Comparison of ENCODE assay signal across 8 cellular contexts in genomic region chr18:46917108-46917807, GRCh38. TPM values are rescaled to one million over a fixed set of nuclear protein-coding genes. Genes with fewer than 3 reads are reported as not detected.
DNase-seq lines count a peak whose midpoint lies in the region; ATAC-seq and TF ChIP-seq lines count a peak whose summit lies in the region.

KATNAL2 (plus strand) TSS chr18:46917602; CDS start chr18:46946873, 29,271 bp downstream.
PIAS2 (minus strand) TSS chr18:46917507; CDS start chr18:46917345, 162 bp downstream.

- DNase-seq in HFF-Myc (ENCODE audit: extremely low read depth, low read depth) (no peak), NAMALWA (ENCODE audit: low spot score) (peak; percentile 86), T-cell (peak; percentile 42 to 78 (median 60)), amniotic epithelial cell (ENCODE audit: low read depth) (peak; percentile 42), left ventricle myocardium inferior (peak; percentile 80), prostate gland (ENCODE audit: low spot score) (peak; percentile 86), upper lobe of right lung (peak; percentile 90)

- TF ChIP-seq CTCF in HFF-Myc (IDR thresholded peaks at IDR 0.05; ENCODE audit: low read depth, low read length, missing control alignments) (no peak), left ventricle myocardium inferior (IDR thresholded peaks at IDR 0.05; ENCODE audit: borderline replicate concordance) (no peak), prostate gland (IDR thresholded peaks at IDR 0.05) (peak in 2 of 4 experiments; percentile 16 to 20), upper lobe of right lung (IDR thresholded peaks at IDR 0.05) (no peak)

- TF ChIP-seq POLR2A in GM10847 (IDR thresholded peaks at IDR 0.05; ENCODE audit: extremely low read depth, insufficient read length) (peak; percentile 94), prostate gland (IDR thresholded peaks at IDR 0.05) (peak; percentile 92)

- H3K36me3 ChIP-seq in left ventricle myocardium inferior = no peaks in the 10 kb centered on the region
- H3K36me3 ChIP-seq in prostate gland = no peaks in the 10 kb centered on the region
- no peaks in the 10 kb centered on the region for H3K36me3 ChIP-seq in upper lobe of right lung

- peak within 1 kb of the TSS; percentile 53 for H3K4me3 ChIP-seq in HFF-Myc (replicated peaks; ENCODE audit: low read depth, low read length)
- H3K4me3 ChIP-seq in left ventricle myocardium inferior = peak within 1 kb of the TSS; percentile 81
- peak within 1 kb of the TSS; percentile 88 to 92 for H3K4me3 ChIP-seq in prostate gland
- peak within 1 kb of the TSS; percentile 77 for H3K4me3 ChIP-seq in upper lobe of right lung

- H3K9me3 Mint-ChIP-seq in T-cell = no peaks in the 10 kb centered on the region

- H3K4me3 Mint-ChIP-seq in T-cell = peak within 1 kb of the TSS; percentile 86 to 89 (median 87)

- H3K4me1 ChIP-seq in left ventricle myocardium inferior = peaks cover 40% of the 10 kb centered on the region
- H3K4me1 ChIP-seq in prostate gland (replicated peaks) = no peaks in the 10 kb centered on the region
- H3K4me1 ChIP-seq in upper lobe of right lung = peaks cover 13% of the 10 kb centered on the region

- WGBS in prostate gland = under 1% methylated on average over 73 of the region's 107 CpGs

- H3K27ac ChIP-seq in left ventricle myocardium inferior (replicated peaks) (peak within 1 kb of the TSS; percentile 92), prostate gland (peak within 1 kb of the TSS; percentile 87 to 92), upper lobe of right lung (peak within 1 kb of the TSS; percentile 83)

- H3K9me3 ChIP-seq in left ventricle myocardium inferior (replicated peaks) = no peaks in the 10 kb centered on the region
- no peaks in the 10 kb centered on the region for H3K9me3 ChIP-seq in prostate gland
- no peaks in the 10 kb centered on the region for H3K9me3 ChIP-seq in upper lobe of right lung

- peaks cover 47 to 53% (median 50%) of the 10 kb centered on the region in 3 donors for H3K4me1 Mint-ChIP-seq in T-cell

- ATAC-seq in T-cell (replicated peaks in 1 of 4) (peak; percentile 87 to 92 (median 90)), upper lobe of right lung (peak; percentile 97)

- intact Hi-C loops in left ventricle myocardium inferior (cut with micrococcal nuclease) = no loop called here
- intact Hi-C loops in prostate gland (cut with DNase I) = no loop called here
- intact Hi-C loops in upper lobe of right lung (cut with DNase I) = no loop called here

- peak within 1 kb of the TSS; percentile 71 to 87 for H3K27ac Mint-ChIP-seq in T-cell

- no peaks in the 10 kb centered on the region for H3K27me3 Mint-ChIP-seq in T-cell

- H3K27me3 ChIP-seq in left ventricle myocardium inferior (ENCODE audit: low read depth) (no peaks in the 10 kb centered on the region), prostate gland (replicated peaks; ENCODE audit: insufficient read depth) (no peaks in the 10 kb centered on the region), upper lobe of right lung (no peaks in the 10 kb centered on the region)

- POLR2A ChIA-PET in T-cell (lab: Charles Lee) = no interaction called here

- CTCF ChIA-PET in T-cell (lab: Charles Lee) = interaction anchor here in 1 of 2 donors (1.0 kb wide), 2 partner anchors 20 to 890 kb away, joined by 3 read pairs; no protein-coding TSS in a partner anchor

- H3K36me3 Mint-ChIP-seq in T-cell = no peaks in the 10 kb centered on the region

RNA-seq across cellular contexts. Expression of gene KATNAL2, which starts in this region (rescaled TPM):
- total RNA-seq in T-cell (1 to 10 TPM in 2 of 5 donors, under 1 TPM in 2, not detected in 1; 0.53 to 1.7 (median 0.99) TPM), left ventricle myocardium inferior (5.4 TPM), prostate gland (10 to 100 TPM in 1 of 2 donors, 1 to 10 TPM in 1; 4.2 to 11.7 TPM), upper lobe of right lung (3.1 TPM)

RNA-seq across cellular contexts. Expression of gene PIAS2, which starts in this region (rescaled TPM):
- total RNA-seq in T-cell (10 to 100 TPM; 27.2 to 39.8 (median 31.0) TPM), left ventricle myocardium inferior (33.2 TPM), prostate gland (10 to 100 TPM; 16.3 to 35.2 TPM), upper lobe of right lung (38.6 TPM)
